Comparison of ENCODE assay signal across 18 cellular contexts in the genomic region with DNA sequence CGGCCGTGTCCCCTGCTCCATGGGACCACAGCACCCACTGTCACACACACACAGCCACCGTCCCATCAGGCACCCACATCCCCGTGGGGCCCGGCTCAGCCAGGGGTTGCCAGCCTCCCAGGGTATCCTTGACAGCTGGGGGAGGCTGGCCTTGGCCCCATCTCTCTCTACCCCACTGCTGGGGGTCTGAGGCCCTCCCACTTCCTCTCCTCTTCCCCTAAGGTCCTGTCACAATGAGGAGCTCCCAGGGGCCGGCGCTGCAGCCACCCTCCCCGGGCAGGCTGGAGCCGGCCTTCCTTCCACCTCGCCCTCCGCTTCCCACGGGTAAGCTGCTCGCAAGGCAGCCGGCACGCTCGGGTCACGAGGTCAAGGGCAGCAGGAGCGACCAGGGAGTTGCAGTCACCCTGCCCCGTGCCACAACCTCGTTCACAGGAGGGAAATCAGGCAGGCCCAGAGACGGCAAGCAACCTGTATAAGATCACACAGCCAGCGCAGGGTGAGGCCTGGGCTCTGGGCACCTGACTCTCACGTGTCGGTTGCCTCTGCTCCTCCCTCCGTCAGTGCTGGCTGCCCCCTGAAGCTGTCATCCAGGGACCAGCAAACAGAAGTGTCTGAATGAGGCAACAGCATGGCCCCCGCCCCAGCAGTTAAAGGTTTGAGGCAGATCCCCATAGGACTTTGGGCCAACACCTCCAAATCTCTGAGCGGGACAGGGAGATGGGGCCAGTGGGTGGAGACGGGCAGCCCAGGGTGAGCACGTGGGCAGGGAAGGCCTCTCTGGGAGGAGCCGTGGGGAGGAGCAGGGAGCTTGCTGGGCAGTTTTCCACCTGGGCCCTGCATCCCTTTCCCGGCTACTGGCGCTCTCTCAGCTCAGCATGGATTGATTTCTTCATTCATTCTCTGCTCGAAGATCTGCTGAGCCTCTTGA. TPM values are rescaled to one million over a fixed set of nuclear protein-coding genes. Genes with fewer than 3 reads are reported as not detected.
DNase-seq lines count a peak whose midpoint lies in the region; ATAC-seq and TF ChIP-seq lines count a peak whose summit lies in the region.
"Had no signal": no experiment of that assay in that cellular context is flagged by ENCODE, and none has a peak within 500 bp of the region (broad histone marks: within the 10 kb centered on the region; RNA-seq: fewer than 3 reads in every experiment).

No MANE protein-coding gene starts in this region.

- H3K9me3 Mint-ChIP-seq in activated naive CD4-positive, alpha-beta T cell treated with anti-CD3 and anti-CD28 coated beads, Interleukin-2, amount 10 ng/mL, durations not matched to agents 7 days and 5 days, result no peaks in the 10 kb centered on the region
- H3K9me3 Mint-ChIP-seq in T-cell, result no peaks in the 10 kb centered on the region
- H3K9me3 Mint-ChIP-seq: activated CD4-positive, alpha-beta T cell treated with anti-CD3 and anti-CD28 coated beads, Interleukin-2, amount 10 ng/mL, durations not matched to agents 7 days and 5 days; activated naive CD4-positive, alpha-beta T cell treated with anti-CD3 and anti-CD28 coated beads, Interleukin-2, amount 50 U/mL, for 24 hours; stimulated activated naive CD8-positive, alpha-beta T cell treated with anti-CD3 and anti-CD28 coated beads, Interleukin-15, Interleukin-2, amounts not matched to agents 100 ng/mL and 50 ng/mL, for 24 hours had no signal

- peaks cover 14% of the 10 kb centered on the region for H3K4me1 Mint-ChIP-seq in activated naive CD4-positive, alpha-beta T cell treated with anti-CD3 and anti-CD28 coated beads, Interleukin-2, amount 10 ng/mL, durations not matched to agents 7 days and 5 days
- H3K4me1 Mint-ChIP-seq in T-cell, result peaks cover 12 to 21% (median 19%) of the 10 kb centered on the region in 3 donors

- H3K27me3 Mint-ChIP-seq in activated naive CD4-positive, alpha-beta T cell treated with anti-CD3 and anti-CD28 coated beads, Interleukin-2, amount 10 ng/mL, durations not matched to agents 7 days and 5 days, result peaks cover 4% of the 10 kb centered on the region
- H3K27me3 Mint-ChIP-seq in T-cell, result peaks cover 0 to 3% of the 10 kb centered on the region in 2 donors
- H3K27me3 Mint-ChIP-seq: activated CD4-positive, alpha-beta T cell treated with anti-CD3 and anti-CD28 coated beads, Interleukin-2, amount 10 ng/mL, durations not matched to agents 7 days and 5 days; activated naive CD4-positive, alpha-beta T cell treated with anti-CD3 and anti-CD28 coated beads, Interleukin-2, amount 50 U/mL, for 24 hours had no signal

- H3K4me3 Mint-ChIP-seq in activated naive CD4-positive, alpha-beta T cell treated with anti-CD3 and anti-CD28 coated beads, Interleukin-2, amount 10 ng/mL, durations not matched to agents 7 days and 5 days, result no peak overlapping the region
- H3K4me3 Mint-ChIP-seq in T-cell, result no peak overlapping the region
- H3K4me3 Mint-ChIP-seq: activated CD4-positive, alpha-beta T cell treated with anti-CD3 and anti-CD28 coated beads, Interleukin-2, amount 10 ng/mL, durations not matched to agents 7 days and 5 days; activated naive CD4-positive, alpha-beta T cell treated with anti-CD3 and anti-CD28 coated beads, Interleukin-2, amount 50 U/mL, for 24 hours; stimulated activated naive CD8-positive, alpha-beta T cell treated with anti-CD3 and anti-CD28 coated beads, Interleukin-15, Interleukin-2, amounts not matched to agents 100 ng/mL and 50 ng/mL, for 24 hours had no signal

- no peaks in the 10 kb centered on the region for H3K36me3 Mint-ChIP-seq in activated naive CD4-positive, alpha-beta T cell treated with anti-CD3 and anti-CD28 coated beads, Interleukin-2, amount 10 ng/mL, durations not matched to agents 7 days and 5 days
- H3K36me3 Mint-ChIP-seq in T-cell, result no peaks in the 10 kb centered on the region
- H3K36me3 Mint-ChIP-seq: activated naive CD4-positive, alpha-beta T cell treated with anti-CD3 and anti-CD28 coated beads, Interleukin-2, amount 50 U/mL, for 24 hours had no signal

- no peak overlapping the region for H3K9ac ChIP-seq in GM23248

- H3F3A ChIP-seq in GM23248 (ENCODE audit: insufficient read depth), result peaks cover 10% of the 10 kb centered on the region; the same call in 1 of the 2 replicates

- H3K79me2 ChIP-seq in GM23248 (ENCODE audit: insufficient read depth), result no peaks in the 10 kb centered on the region

- intact Hi-C loops in dorsolateral prefrontal cortex (cut with DNase I) (no loop called here), left colon (cut with DNase I, micrococcal nuclease) (no loop called here), spleen (cut with DNase I; ENCODE audit: low total_unique reads) (no loop called here)

- in situ Hi-C loops in GM23248 (cut with MboI), result no loop called here

- peak; percentile 60 for ATAC-seq in left colon
- ATAC-seq in T-cell (replicated peaks in 1 of 4), result no peak
- ATAC-seq: PC-3, SK-N-SH treated with all-trans-retinoic acid at 6 μM for 48 hours had no signal

- CTCF ChIA-PET in activated naive CD4-positive, alpha-beta T cell treated with anti-CD3 and anti-CD28 coated beads, Interleukin-2, amount 10 ng/mL, durations not matched to agents 7 days and 5 days (lab: Charles Lee), result no interaction called here
- CTCF ChIA-PET in T-cell (lab: Charles Lee), result no interaction called here

- H3K4me1 ChIP-seq in GM23248 (ENCODE audit: insufficient read depth) (0 out of 2 replicates have a peak, but pooled peaks cover 6% of the 10 kb centered on the region), spleen (peaks cover 23 to 66% (median 49%) of the 10 kb centered on the region in 6 donors)

- POLR2A ChIA-PET in T-cell (lab: Charles Lee), result no interaction called here

- TF ChIP-seq CTCF in dorsolateral prefrontal cortex (IDR thresholded peaks at IDR 0.05 in 54 of 56, conservative IDR thresholded peaks at IDR 0.05 in 2 of 56; ENCODE audit: low read depth in 1 of 56, partially characterized antibody in 56 of 56) (no peak), spleen (IDR thresholded peaks at IDR 0.05 in 8 of 11, conservative IDR thresholded peaks at IDR 0.05 in 3 of 11) (no peak)

- H3K27ac Mint-ChIP-seq in activated naive CD4-positive, alpha-beta T cell treated with anti-CD3 and anti-CD28 coated beads, Interleukin-2, amount 10 ng/mL, durations not matched to agents 7 days and 5 days, result no peak overlapping the region
- H3K27ac Mint-ChIP-seq in T-cell, result no peak overlapping the region
- H3K27ac Mint-ChIP-seq: activated CD4-positive, alpha-beta T cell treated with anti-CD3 and anti-CD28 coated beads, Interleukin-2, amount 10 ng/mL, durations not matched to agents 7 days and 5 days; activated naive CD4-positive, alpha-beta T cell treated with anti-CD3 and anti-CD28 coated beads, Interleukin-2, amount 50 U/mL, for 24 hours; stimulated activated naive CD8-positive, alpha-beta T cell treated with anti-CD3 and anti-CD28 coated beads, Interleukin-15, Interleukin-2, amounts not matched to agents 100 ng/mL and 50 ng/mL, for 24 hours had no signal

- 49% methylated on average over 24 to 33 of the region's 33 CpGs for WGBS in GM23248 (ENCODE audit: low coverage in 1 of 2, low lambda C conversion rate in 2 of 2, missing lambda C conversion rate in 2 of 2), 2 experiments
- 56 to 67% (median 59%) methylated on average over 25 to 33 of the region's 33 CpGs for WGBS in spleen, 5 donors

- H3K36me3 ChIP-seq in GM23248 (ENCODE audit: low read depth) (no peaks in the 10 kb centered on the region), spleen (no peaks in the 10 kb centered on the region)

- H3K4me2 ChIP-seq in GM23248 (ENCODE audit: unreplicated experiment), result no peak overlapping the region

- H3K27me3 ChIP-seq in GM23248 (replicated peaks; ENCODE audit: insufficient read depth), result no peaks in the 10 kb centered on the region; the same call in 1 of the 2 replicates
- H3K27me3 ChIP-seq in dorsolateral prefrontal cortex, result no peaks in the 10 kb centered on the region
- H3K27me3 ChIP-seq in spleen (replicated peaks in 1 of 7), result peaks cover 0 to 62% (median 11%) of the 10 kb centered on the region in 7 donors

- no peak overlapping the region for H3K27ac ChIP-seq in GM23248
- H3K27ac ChIP-seq in dorsolateral prefrontal cortex, result peak overlapping the region in 50 of 59 donors; percentile 22 to 96 (median 90)
- H3K27ac ChIP-seq in spleen, result peak overlapping the region in 5 of 8 donors; percentile 17 to 60 (median 53)

- DNase-seq in GM23248 (peak; percentile 40), dorsolateral prefrontal cortex (no peak), left colon (no peak), spleen (no peak), glomerular visceral epithelial cell (ENCODE audit: extremely low spot score) (no peak), T-cell (no peak)
- DNase-seq in activated naive CD4-positive, alpha-beta T cell treated with anti-CD3 and anti-CD28 coated beads, Interleukin-2, amount 10 ng/mL, durations not matched to agents 7 days and 5 days, result no peak
- DNase-seq in activated effector memory CD4-positive, alpha-beta T cell treated with Interleukin-2 at 50 U/mL for 16 hours, result no peak
- DNase-seq: activated CD4-positive, alpha-beta T cell treated with anti-CD3 and anti-CD28 coated beads, Interleukin-2, amount 10 ng/mL, durations not matched to agents 7 days and 5 days; activated T-cell treated with anti-CD3 and anti-CD28 coated beads for 4 hours; DMS 273 treated with DMSO at 0.1 percent for 48 hours; effector CD4-positive, alpha-beta T cell; NCI-H1694 treated with DMSO at 0.1 percent for 48 hours; PC-3; small intestine had no signal

- no peaks in the 10 kb centered on the region for H3K9me2 ChIP-seq in GM23248 (ENCODE audit: insufficient read depth)

- H3K4me3 ChIP-seq in GM23248 (no peak overlapping the region), dorsolateral prefrontal cortex (no peak overlapping the region), spleen (no peak overlapping the region)

- H3K9me3 ChIP-seq in GM23248 (ENCODE audit: low read depth) (no peaks in the 10 kb centered on the region), spleen (no peaks in the 10 kb centered on the region)

- H4K20me1 ChIP-seq in GM23248 (ENCODE audit: insufficient read depth), result no peaks in the 10 kb centered on the region

- TF ChIP-seq POLR2A in spleen (IDR thresholded peaks at IDR 0.05), result no peak

- H2AFZ ChIP-seq in GM23248, result no peak overlapping the region

RNA-seq across cellular contexts. Expression of gene NOTCH1, which starts 38.8 kb away (rescaled TPM):
- total RNA-seq in GM23248 (2014; rRNA removed; shearing (Covaris generic)), result 5.2 and 5.7 TPM in 2 replicates
- 1.5 TPM in 2 replicates for polyA plus RNA-seq in GM23248 (2016; fragmentation: Nextera tagmentation; extraction: Ambion mirVana)
- 10 to 100 TPM; 24.0 to 92.1 (median 38.8) TPM for total RNA-seq in dorsolateral prefrontal cortex
- 10 to 100 TPM; 49.5 to 72.2 TPM for total RNA-seq in left colon
- total RNA-seq in spleen, result 100 to 1,000 TPM in 4 of 7 donors, 10 to 100 TPM in 3; 88.6 to 140 (median 117) TPM
- polyA plus RNA-seq in spleen, result 10 to 100 TPM in 1 of 3 donors, 1 to 10 TPM in 2; 4.9 to 27.2 (median 8.3) TPM
- 10 to 100 TPM; 50.1 to 96.1 (median 84.1) TPM for total RNA-seq in T-cell
